Comparison of ENCODE assay signal across 33 cellular contexts in genomic region chrX:153868576-153869472, GRCh38. TPM values are rescaled to one million over a fixed set of nuclear protein-coding genes. Genes with fewer than 3 reads are reported as not detected.
"Had no signal": no experiment of that assay in that cellular context is flagged by ENCODE, and none has a peak within 500 bp of the region (broad histone marks: within the 10 kb centered on the region; RNA-seq: fewer than 3 reads in every experiment).

No MANE protein-coding gene starts in this region.

- H3K4me3 ChIP-seq: colonic mucosa, esophagus muscularis mucosa, gastroesophageal sphincter, heart left ventricle, hepatocyte, left lung, prostate gland, right atrium auricular region, smooth muscle cell, stomach, thyroid gland had no signal

- H3K27me3 ChIP-seq: colonic mucosa, foreskin keratinocyte, hepatocyte, right atrium auricular region, thyroid gland had no signal

- H3K36me3 ChIP-seq: colonic mucosa, gastroesophageal sphincter, heart left ventricle, left lung, neutrophil, prostate gland, right atrium auricular region, stomach, thyroid gland had no signal

- ATAC-seq: foreskin keratinocyte; gastroesophageal sphincter; heart left ventricle; left cardiac atrium; left lung; naive thymus-derived CD4-positive, alpha-beta T cell; sciatic nerve; stimulated activated effector memory CD8-positive, alpha-beta T cell treated with anti-CD3 and anti-CD28 coated beads, Interleukin-12 subunit alpha, Interleukin-12 subunit beta, amount 100 ng/mL, for 72 hours had no signal

- H3K27ac Mint-ChIP-seq: dendritic cell treated with granulocyte-macrophage colony-stimulating factor and Interleukin-4, amounts not matched to agents 40 ng/mL and 50 ng/mL, for 4 days; endodermal cell; naive thymus-derived CD4-positive, alpha-beta T cell; stimulated activated effector memory CD8-positive, alpha-beta T cell treated with anti-CD3 and anti-CD28 coated beads, Interleukin-12 subunit alpha, Interleukin-12 subunit beta, amount 100 ng/mL, for 72 hours; type B pancreatic cell had no signal

- H3K27ac ChIP-seq: colonic mucosa, epithelial cell of prostate, esophagus muscularis mucosa, foreskin keratinocyte, gastroesophageal sphincter, heart left ventricle, hepatocyte, left lung, neutrophil, parathyroid adenoma, prostate gland, right atrium auricular region, stomach, thyroid gland had no signal

- H3K36me3 Mint-ChIP-seq: naive thymus-derived CD4-positive, alpha-beta T cell; type B pancreatic cell had no signal

- H3K4me1 ChIP-seq: colonic mucosa, esophagus muscularis mucosa, foreskin keratinocyte, gastroesophageal sphincter, heart left ventricle, left lung, parathyroid adenoma, prostate gland, right atrium auricular region, stomach, thyroid gland had no signal

- DNase-seq: colonic mucosa; effector CD8-positive, alpha-beta T cell; endodermal cell; foreskin keratinocyte; heart left ventricle; left cardiac atrium; left lung; mammary epithelial cell; mesendoderm; midbrain; naive thymus-derived CD4-positive, alpha-beta T cell; stimulated activated CD4-positive, alpha-beta T cell treated with anti-CD3 and anti-CD28 coated beads, Interleukin-2, amount 100 ng/mL, for 24 hours; stimulated activated CD4-positive, alpha-beta T cell treated with anti-CD3 and anti-CD28 coated beads, Interleukin-4, amount 100 ng/mL, for 24 hours; stimulated activated naive CD4-positive, alpha-beta T cell treated with Interleukin-2 at 50 U/mL for 16 hours; stomach; thyroid gland had no signal

- H3K4me3 Mint-ChIP-seq: dendritic cell treated with granulocyte-macrophage colony-stimulating factor and Interleukin-4, amounts not matched to agents 40 ng/mL and 50 ng/mL, for 4 days; endodermal cell; naive thymus-derived CD4-positive, alpha-beta T cell; stimulated activated effector memory CD8-positive, alpha-beta T cell treated with anti-CD3 and anti-CD28 coated beads, Interleukin-12 subunit alpha, Interleukin-12 subunit beta, amount 100 ng/mL, for 72 hours; type B pancreatic cell had no signal

- H3K9me3 ChIP-seq: colonic mucosa, esophagus muscularis mucosa, gastroesophageal sphincter, heart left ventricle, left lung, neutrophil, prostate gland, right atrium auricular region, thyroid gland had no signal

- H3K9me3 Mint-ChIP-seq: dendritic cell treated with granulocyte-macrophage colony-stimulating factor and Interleukin-4, amounts not matched to agents 40 ng/mL and 50 ng/mL, for 4 days; naive thymus-derived CD4-positive, alpha-beta T cell; stimulated activated effector memory CD8-positive, alpha-beta T cell treated with anti-CD3 and anti-CD28 coated beads, Interleukin-12 subunit alpha, Interleukin-12 subunit beta, amount 100 ng/mL, for 72 hours; type B pancreatic cell had no signal

RNA-seq across cellular contexts. Expression of gene AVPR2, which starts 35.6 kb away (rescaled TPM):
- total RNA-seq: cerebellum, endodermal cell, fibroblast of lung, foreskin keratinocyte, hepatocyte, mammary epithelial cell, smooth muscle cell, temporal lobe had no signal
- polyA plus RNA-seq: fibroblast of lung; foreskin keratinocyte; hepatocyte; mammary epithelial cell; naive thymus-derived CD4-positive, alpha-beta T cell; neural cell; smooth muscle cell had no signal
